Comparison of ENCODE assay signal across 27 cellular contexts in the genomic region with DNA sequence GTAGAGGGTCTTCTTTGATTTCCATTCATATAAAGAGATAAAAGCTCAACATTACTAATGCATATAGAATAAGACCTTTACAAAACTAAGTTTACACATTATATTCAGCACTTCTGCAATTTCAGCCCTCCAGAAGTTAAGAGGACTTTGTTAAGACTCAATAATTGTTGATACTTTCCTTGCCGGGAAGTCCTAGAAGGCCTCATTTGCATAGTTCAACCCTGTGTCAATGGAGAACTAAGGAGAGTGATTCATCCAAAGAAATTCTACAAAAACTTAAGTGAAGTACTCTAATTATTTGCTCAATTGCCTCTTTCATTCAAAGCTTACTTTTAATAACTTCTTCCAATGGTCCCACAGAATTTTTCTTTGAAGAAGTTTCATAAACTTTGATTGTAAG.
DNase-seq lines count a peak whose midpoint lies in the region; ATAC-seq and TF ChIP-seq lines count a peak whose summit lies in the region.
"Had no signal": no experiment of that assay in that cellular context is flagged by ENCODE, and none has a peak within 500 bp of the region (broad histone marks: within the 10 kb centered on the region; RNA-seq: fewer than 3 reads in every experiment).

No MANE protein-coding gene starts in this region.

- H3K9me3 Mint-ChIP-seq in neural progenitor cell: peaks cover 4% of the 10 kb centered on the region

- no peaks in the 10 kb centered on the region for H3F3A ChIP-seq in neural progenitor cell (ENCODE audit: low read depth)

- H3K9me3 ChIP-seq in neural progenitor cell (ENCODE audit: low read depth): no peaks in the 10 kb centered on the region
- H3K9me3 ChIP-seq: adrenal gland, ovary, Peyer's patch, right lobe of liver, SJCRH30 had no signal

- H3K36me3 Mint-ChIP-seq in neural progenitor cell: no peaks in the 10 kb centered on the region
- H3K36me3 Mint-ChIP-seq: memory B cell, natural killer cell had no signal

- H3K4me2 ChIP-seq in neural progenitor cell: no peak overlapping the region

- intact Hi-C loops in cardiac septum (cut with DNase I): no loop called here

- H3K27me3 ChIP-seq in neural progenitor cell: no peaks in the 10 kb centered on the region
- H3K27me3 ChIP-seq: adrenal gland, ovary, Peyer's patch, right lobe of liver, SJCRH30 had no signal

- H3K4me3 Mint-ChIP-seq in neural progenitor cell: no peak overlapping the region
- H3K4me3 Mint-ChIP-seq: activated CD4-positive, alpha-beta T cell treated with anti-CD3 and anti-CD28 coated beads for 36 hours; activated T-cell treated with anti-CD3 and anti-CD28 coated beads, Interleukin-2, amount 50 U/mL, for 24 hours; memory B cell; natural killer cell had no signal

- H3K27ac ChIP-seq in neural progenitor cell: no peak overlapping the region
- H3K27ac ChIP-seq: adrenal gland, C4-2B, ovary, Peyer's patch, right lobe of liver, SJCRH30 had no signal

- H4K20me1 ChIP-seq in neural progenitor cell (ENCODE audit: low read depth): no peaks in the 10 kb centered on the region

- H3K4me3 ChIP-seq in fibroblast of pulmonary artery (replicated peaks; ENCODE audit: low read depth, low read length): no peak overlapping the region
- no peak overlapping the region for H3K4me3 ChIP-seq in neural progenitor cell
- H3K4me3 ChIP-seq: adrenal gland, GM12878, ovary, Peyer's patch, right lobe of liver, SJCRH30 had no signal

- no peak for TF ChIP-seq CTCF in fibroblast of pulmonary artery (IDR thresholded peaks at IDR 0.05; ENCODE audit: low read length, missing control alignments)
- TF ChIP-seq CTCF in neural progenitor cell (IDR thresholded peaks at IDR 0.05): no peak

- DNase-seq in AG20443 (ENCODE audit: low spot score) (peak; percentile 80), T1000 (lab: John Stamatoyannopoulos, UW) (peak; percentile 3), fibroblast of pulmonary artery (ENCODE audit: low read depth) (peak; percentile 84), neural progenitor cell (ENCODE audit: low spot score) (no peak), cardiac septum (ENCODE audit: low spot score) (no peak)
- DNase-seq: activated CD4-positive, alpha-beta T cell treated with anti-CD3 and anti-CD28 coated beads for 36 hours; activated CD8-positive, alpha-beta memory T cell treated with anti-CD3 and anti-CD28 coated beads for 24 hours; activated T-cell treated with anti-CD3 and anti-CD28 coated beads, Interleukin-2, amount 50 U/mL, for 24 hours; adrenal gland; cerebellar nuclear complex; DMS 273 treated with DMSO at 0.1 percent for 48 hours; kidney glomerular epithelial cell; natural killer cell; NCI-H524 treated with DMSO at 0.1 percent for 48 hours; ovary; Peyer's patch; right lobe of liver; SJCRH30; stimulated activated CD8-positive, alpha-beta memory T cell treated with anti-CD3 and anti-CD28 coated beads, Interleukin-4, amount 100 ng/mL, for 48 hours; T-helper 1 cell had no signal

- no peak overlapping the region for H3K9ac ChIP-seq in neural progenitor cell

- H3K36me3 ChIP-seq in neural progenitor cell: no peaks in the 10 kb centered on the region
- H3K36me3 ChIP-seq: adrenal gland, ovary, Peyer's patch, right lobe of liver, SJCRH30 had no signal

- H3K27me3 Mint-ChIP-seq in neural progenitor cell (ENCODE audit: insufficient read depth, low read depth): no peaks in the 10 kb centered on the region
- H3K27me3 Mint-ChIP-seq: memory B cell had no signal

- H3K4me1 Mint-ChIP-seq in neural progenitor cell: no peaks in the 10 kb centered on the region
- H3K4me1 Mint-ChIP-seq: activated CD4-positive, alpha-beta T cell treated with anti-CD3 and anti-CD28 coated beads for 36 hours; memory B cell; natural killer cell had no signal

- H3K79me2 ChIP-seq in neural progenitor cell (ENCODE audit: low read depth): no peaks in the 10 kb centered on the region

- no peak overlapping the region for H3K27ac Mint-ChIP-seq in neural progenitor cell
- H3K27ac Mint-ChIP-seq: activated CD4-positive, alpha-beta T cell treated with anti-CD3 and anti-CD28 coated beads for 36 hours; activated T-cell treated with anti-CD3 and anti-CD28 coated beads, Interleukin-2, amount 50 U/mL, for 24 hours; memory B cell; natural killer cell had no signal

- no peaks in the 10 kb centered on the region for H3K4me1 ChIP-seq in neural progenitor cell
- H3K4me1 ChIP-seq: adrenal gland, Peyer's patch, right lobe of liver, SJCRH30 had no signal

- peak overlapping the region; percentile 68 for H2AFZ ChIP-seq in neural progenitor cell (replicated peaks)

- no peak for ATAC-seq in GM21528 (IDR thresholded peaks at IDR 0.05; ENCODE audit: low FRiP score, unreplicated experiment)
- no peak for ATAC-seq in GM21390 (IDR thresholded peaks at IDR 0.05; ENCODE audit: unreplicated experiment)
- no peak for ATAC-seq in HG02571 (IDR thresholded peaks at IDR 0.05; ENCODE audit: unreplicated experiment)
- ATAC-seq: activated CD4-positive, alpha-beta T cell treated with anti-CD3 and anti-CD28 coated beads for 36 hours; GM12878; HepG2; natural killer cell; right lobe of liver had no signal

Comparison
In these comparisons a context has a peak if more than half of its experiments do, and no peak if none do; other contexts are left out.
1. DNase-seq: peak in AG20443 (single experiment), T1000 (single experiment) and fibroblast of pulmonary artery (single experiment); none in neural progenitor cell (single experiment) and cardiac septum (single experiment).